Comparison of ENCODE assay signal across 15 cellular contexts in the genomic region with DNA sequence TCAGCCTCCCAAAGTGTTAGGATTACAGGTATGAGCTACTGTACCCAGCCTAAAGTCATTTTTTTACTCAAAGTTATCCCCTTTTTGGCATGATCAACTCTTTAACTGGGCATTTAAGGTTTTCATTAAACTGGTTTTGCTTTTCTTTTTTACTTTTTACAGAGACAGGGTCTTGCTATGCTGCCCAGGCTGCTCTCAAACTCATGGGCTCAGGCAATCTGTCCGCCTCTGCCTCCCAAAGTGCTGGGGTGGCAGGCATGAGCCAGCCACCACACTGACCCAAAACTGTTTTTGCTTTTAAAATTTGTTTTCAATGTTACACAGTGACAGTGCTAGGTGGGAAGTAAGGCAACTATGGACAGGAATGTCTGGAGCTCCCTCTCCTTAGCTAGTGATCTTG.
"Had no signal": no experiment of that assay in that cellular context is flagged by ENCODE, and none has a peak within 500 bp of the region (broad histone marks: within the 10 kb centered on the region; RNA-seq: fewer than 3 reads in every experiment).

No MANE protein-coding gene starts in this region.

- H3K36me3 ChIP-seq: cardiac muscle cell, lower lobe of right lung, neutrophil, upper lobe of right lung had no signal

- H3K27ac Mint-ChIP-seq: activated T-cell treated with anti-CD3 and anti-CD28 coated beads, Interleukin-2, amount 50 U/mL, for 72 hours had no signal

- H3K9me3 Mint-ChIP-seq: activated CD4-positive, alpha-beta T cell treated with anti-CD3 and anti-CD28 coated beads, Interleukin-2, amount 10 ng/mL, durations not matched to agents 7 days and 5 days had no signal

- H3K9me3 ChIP-seq: lower lobe of right lung, neutrophil, upper lobe of right lung had no signal

- ATAC-seq: activated T-cell treated with anti-CD3 and anti-CD28 coated beads, Interleukin-2, amount 50 U/mL, for 72 hours; left cardiac atrium; lower lobe of right lung; upper lobe of right lung had no signal

- H3K4me3 Mint-ChIP-seq: activated CD4-positive, alpha-beta T cell treated with anti-CD3 and anti-CD28 coated beads, Interleukin-2, amount 10 ng/mL, durations not matched to agents 7 days and 5 days; activated T-cell treated with anti-CD3 and anti-CD28 coated beads, Interleukin-2, amount 50 U/mL, for 72 hours had no signal

- H3K4me3 ChIP-seq: cardiac muscle cell, dorsolateral prefrontal cortex, lower lobe of right lung, skin epidermis, upper lobe of right lung had no signal

- H3K27me3 Mint-ChIP-seq: activated CD4-positive, alpha-beta T cell treated with anti-CD3 and anti-CD28 coated beads, Interleukin-2, amount 10 ng/mL, durations not matched to agents 7 days and 5 days had no signal

- H3K27ac ChIP-seq: cardiac muscle cell, lower lobe of right lung, neutrophil, parathyroid adenoma, skin epidermis, upper lobe of right lung had no signal

- DNase-seq: activated CD4-positive, alpha-beta T cell treated with anti-CD3 and anti-CD28 coated beads, Interleukin-2, amount 10 ng/mL, durations not matched to agents 7 days and 5 days; activated CD8-positive, alpha-beta memory T cell treated with anti-CD3 and anti-CD28 coated beads, Interleukin-2, amount 50 U/mL, for 48 hours; activated T-cell treated with anti-CD3 and anti-CD28 coated beads, Interleukin-2, amount 50 U/mL, for 72 hours; dorsolateral prefrontal cortex; erythroblast; left cardiac atrium; lower lobe of right lung; retina; stimulated activated CD4-positive, alpha-beta T cell treated with anti-CD3 and anti-CD28 coated beads, Interleukin-4, amount 100 ng/mL, for 24 hours; stimulated activated naive CD4-positive, alpha-beta T cell treated with Interleukin-2 at 50 U/mL for 16 hours; upper lobe of right lung had no signal

- H3K27me3 ChIP-seq: cardiac muscle cell, dorsolateral prefrontal cortex, neutrophil, upper lobe of right lung had no signal
